Comparison of ENCODE assay signal across 30 cellular contexts in the genomic region with DNA sequence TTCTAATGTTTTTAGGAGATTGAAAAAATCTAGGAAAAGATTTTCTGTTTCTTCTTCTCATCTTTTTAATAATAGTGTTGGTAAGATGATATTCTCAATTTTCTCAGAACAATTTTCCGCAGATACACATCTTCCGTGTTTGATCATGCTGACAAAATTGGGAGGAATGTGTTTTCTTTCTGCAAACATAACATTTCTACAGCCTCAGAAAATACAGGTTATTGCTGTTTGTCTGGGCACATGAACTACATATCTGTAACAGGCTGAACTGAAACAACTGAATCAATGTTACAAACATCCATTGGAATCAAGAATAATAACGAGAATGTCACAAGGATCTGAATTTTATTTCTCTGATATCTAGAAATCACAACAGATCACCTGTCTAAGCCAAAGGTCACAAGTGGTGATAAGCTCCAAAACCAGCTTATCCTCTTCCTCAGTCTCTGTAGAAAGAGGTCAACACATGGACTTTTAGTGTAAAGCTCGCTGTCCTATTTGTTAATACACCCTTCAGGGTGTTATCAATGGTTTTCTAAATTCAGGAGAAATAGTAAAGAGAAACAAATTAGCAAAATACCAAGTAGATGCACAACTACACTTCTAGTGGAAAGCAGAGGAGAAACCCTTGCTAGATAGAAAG.
"Had no signal": no experiment of that assay in that cellular context is flagged by ENCODE, and none has a peak within 500 bp of the region (broad histone marks: within the 10 kb centered on the region; RNA-seq: fewer than 3 reads in every experiment).

No MANE protein-coding gene starts in this region.

- DNase-seq: activated B cell treated with CpG ODN at 0.5 μM for 24 hours; activated CD4-positive, alpha-beta memory T cell treated with anti-CD3 and anti-CD28 coated beads, Interleukin-2, amount 10 ng/mL, durations not matched to agents 7 days and 5 days; activated CD4-positive, alpha-beta T cell treated with anti-CD3 and anti-CD28 coated beads for 36 hours; activated CD4-positive, alpha-beta T cell treated with anti-CD3 and anti-CD28 coated beads for 48 hours; activated CD4-positive, alpha-beta T cell treated with anti-CD3 and anti-CD28 coated beads, Interleukin-2, amount 10 ng/mL, durations not matched to agents 7 days and 5 days; activated CD4-positive, alpha-beta T cell treated with anti-CD3 and anti-CD28 coated beads, Interleukin-2, amount 50 U/mL, for 48 hours; activated CD4-positive, CD25-positive, alpha-beta regulatory T cell treated with anti-CD3 and anti-CD28 coated beads, Interleukin-2, amount 50 U/mL, for 72 hours; activated CD8-positive, alpha-beta memory T cell treated with anti-CD3 and anti-CD28 coated beads for 24 hours; activated CD8-positive, alpha-beta memory T cell treated with anti-CD3 and anti-CD28 coated beads, Interleukin-2, amount 10 ng/mL, durations not matched to agents 7 days and 5 days; activated CD8-positive, alpha-beta memory T cell treated with anti-CD3 and anti-CD28 coated beads, Interleukin-2, amount 50 U/mL, for 48 hours; activated CD8-positive, alpha-beta T cell treated with anti-CD3 and anti-CD28 coated beads, Interleukin-2, amount 10 ng/mL, durations not matched to agents 7 days and 5 days; activated effector memory CD4-positive, alpha-beta T cell treated with Interleukin-2 at 50 U/mL for 16 hours; activated gamma-delta T cell; activated naive CD4-positive, alpha-beta T cell treated with anti-CD3 and anti-CD28 coated beads, Interleukin-2, amount 10 ng/mL, durations not matched to agents 7 days and 5 days; activated naive CD4-positive, alpha-beta T cell treated with Interleukin-2 at 50 U/mL for 16 hours; activated naive CD8-positive, alpha-beta T cell treated with anti-CD3 and anti-CD28 coated beads, Interleukin-2, amount 10 ng/mL, durations not matched to agents 7 days and 5 days; activated naive CD8-positive, alpha-beta T cell treated with anti-CD3 and anti-CD28 coated beads, Interleukin-2, amount 50 U/mL, for 24 hours; activated T-cell treated with anti-CD3 and anti-CD28 coated beads, Interleukin-2, amount 50 U/mL, for 24 hours; activated T-cell treated with anti-CD3 and anti-CD28 coated beads, Interleukin-2, amount 50 U/mL, for 48 hours; amygdala; anterior cingulate cortex; caudate nucleus; T-helper 1 cell; T-helper 2 cell; T-helper 9 cell had no signal

- FAIRE-seq: bronchial epithelial cell, TTC549 had no signal

- H3K36me3 ChIP-seq: ascending aorta, cardiac muscle cell had no signal

- ATAC-seq: activated CD4-positive, alpha-beta T cell treated with anti-CD3 and anti-CD28 coated beads for 36 hours; activated CD8-positive, alpha-beta memory T cell treated with anti-CD3 and anti-CD28 coated beads, Interleukin-2, amount 10 ng/mL, durations not matched to agents 7 days and 5 days; activated CD8-positive, alpha-beta T cell treated with anti-CD3 and anti-CD28 coated beads, Interleukin-2, amount 10 ng/mL, durations not matched to agents 7 days and 5 days; activated naive CD8-positive, alpha-beta T cell treated with anti-CD3 and anti-CD28 coated beads, Interleukin-2, amount 50 U/mL, for 24 hours had no signal

- H3K27me3 ChIP-seq: ascending aorta had no signal

- H3K9me3 ChIP-seq: ascending aorta had no signal

- H3K4me3 ChIP-seq: ascending aorta, cardiac muscle cell had no signal

- H3K27ac ChIP-seq: ascending aorta, cardiac muscle cell, VCaP had no signal

- H3K4me1 ChIP-seq: ascending aorta had no signal
